9 cellular contexts compared by ENCODE assay signal in genomic region chr4:19224820-19225219, GRCh38.
DNase-seq lines count a peak whose midpoint lies in the region; ATAC-seq, FAIRE-seq and TF ChIP-seq lines count a peak whose summit lies in the region.
"Had no signal": no experiment of that assay in that cellular context is flagged by ENCODE, and none has a peak within 500 bp of the region (broad histone marks: within the 10 kb centered on the region; RNA-seq: fewer than 3 reads in every experiment).

No MANE protein-coding gene starts in this region.

- 12 to 15% methylated on average over 2 of the region's 2 CpGs for WGBS in pancreas, 2 donors

- H3K27me3 ChIP-seq in pancreas, result no peaks in the 10 kb centered on the region

- intact Hi-C loops in pancreas (cut with DNase I), result no loop called here
- intact Hi-C loops in cardiac septum (cut with DNase I), result loop anchor here (5.0 to 10.0 kb wide), 2 partner anchors 1022 to 1460 kb away; no protein-coding TSS in a partner anchor

- FAIRE-seq in GM19239 (lab: Jason Lieb, UNC), result peak; percentile 55
- FAIRE-seq in pancreas (lab: Jason Lieb, UNC), result peak; percentile 97

- H3K9me3 ChIP-seq in pancreas, result no peaks in the 10 kb centered on the region
- H3K9me3 ChIP-seq: thoracic aorta had no signal

- TF ChIP-seq CTCF in choroid plexus epithelial cell (conservative IDR thresholded peaks at IDR 0.05; ENCODE audit: low read depth, low read length) (peak; percentile 37), pancreas (IDR thresholded peaks at IDR 0.05) (peak in 2 of 4 donors; percentile 15 to 19)

- H3K4me1 ChIP-seq in pancreas, result no peaks in the 10 kb centered on the region

- H3K36me3 ChIP-seq in pancreas, result no peaks in the 10 kb centered on the region
- H3K36me3 ChIP-seq: thoracic aorta had no signal

- H3K4me3 ChIP-seq in choroid plexus epithelial cell (ENCODE audit: low read depth, low read length) (no peak overlapping the region), pancreas (no peak overlapping the region)
- H3K4me3 ChIP-seq: thoracic aorta had no signal

- no peak overlapping the region for H3K27ac ChIP-seq in pancreas
- H3K27ac ChIP-seq: thoracic aorta had no signal

- ATAC-seq in pancreas, result peak in 2 of 4 donors; percentile 37 to 45

- DNase-seq in GM19239 (ENCODE audit: insufficient read length, low spot score) (no peak), NCI-H2171 treated with DMSO at 0.1 percent for 48 hours (lab: John Stamatoyannopoulos, UW) (peak; percentile 36), choroid plexus epithelial cell (ENCODE audit: low read depth) (peak; percentile 56), pancreas (no peak), putamen (ENCODE audit: low spot score) (no peak), NCI-H187 (lab: John Stamatoyannopoulos, UW) (no peak), cardiac septum (ENCODE audit: low spot score) (no peak)
- no peak for DNase-seq in activated CD8-positive, alpha-beta memory T cell treated with anti-CD3 and anti-CD28 coated beads, Interleukin-2, amount 50 U/mL, for 4 hours

Comparison
In these comparisons a context has a peak if more than half of its experiments do, and no peak if none do; other contexts are left out.
1. DNase-seq: peak in NCI-H2171 treated with DMSO at 0.1 percent for 48 hours (single experiment) and choroid plexus epithelial cell (single experiment); none in GM19239 (single experiment), pancreas (0 of 6), putamen (single experiment), NCI-H187 (0 of 2), cardiac septum (single experiment) and activated CD8-positive, alpha-beta memory T cell treated with anti-CD3 and anti-CD28 coated beads, Interleukin-2, amount 50 U/mL, for 4 hours (single experiment).